7 cellular contexts compared by ENCODE assay signal in the genomic region with DNA sequence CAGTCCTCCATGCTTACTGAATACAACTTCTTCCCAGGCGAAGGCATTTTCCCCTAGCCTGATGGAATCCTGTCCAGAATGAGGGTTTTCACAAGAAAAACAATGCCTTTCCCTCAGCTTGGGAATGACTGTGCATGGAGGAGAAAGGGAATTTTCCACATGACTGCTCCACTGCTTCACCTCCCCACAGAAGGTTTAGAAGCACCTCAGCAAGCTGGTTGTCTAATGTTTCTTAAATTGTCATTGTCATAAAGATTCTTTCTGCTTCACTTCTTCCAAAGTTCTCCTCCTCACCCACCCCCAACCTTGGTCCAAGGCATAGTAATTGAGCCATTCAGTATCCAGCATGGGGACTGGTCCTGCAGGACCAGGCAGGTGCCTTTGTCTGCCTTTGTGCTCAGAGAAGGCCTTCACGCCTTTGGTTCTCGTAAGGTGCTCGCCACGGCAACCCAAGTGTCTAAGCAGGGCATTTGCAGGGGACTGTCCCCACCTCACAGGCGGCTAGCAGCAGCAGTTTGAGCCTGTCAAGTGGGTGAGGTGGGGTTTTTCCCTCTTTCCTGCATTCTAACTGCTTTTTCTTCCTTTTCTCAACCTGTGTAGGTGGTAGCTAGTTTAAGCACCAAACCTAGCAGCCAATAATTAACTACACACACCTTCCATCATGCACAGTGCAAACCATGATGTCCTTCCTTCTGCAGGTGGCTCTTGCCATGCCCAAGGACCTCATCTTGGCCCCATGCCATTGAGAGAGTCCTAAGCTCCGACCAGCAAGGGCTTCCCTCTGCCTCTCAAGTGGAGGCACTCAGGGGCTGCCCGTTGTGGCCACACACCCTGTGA.
DNase-seq lines count a peak whose midpoint lies in the region; ATAC-seq and TF ChIP-seq lines count a peak whose summit lies in the region.

No MANE protein-coding gene starts in this region.

- H3K27ac ChIP-seq in OCI-LY3 (ENCODE audit: low read length): no peak overlapping the region
- no peak overlapping the region for H3K27ac ChIP-seq in colonic mucosa

- peaks cover 4% of the 10 kb centered on the region; the same call in 1 of the 2 replicates for H4K20me1 ChIP-seq in OCI-LY3 (ENCODE audit: insufficient read depth, low read length)

- H3K4me1 ChIP-seq in OCI-LY3 (ENCODE audit: low read length) (peaks cover 35% of the 10 kb centered on the region), colonic mucosa (no peaks in the 10 kb centered on the region)

- peak; percentile 69 for ATAC-seq in GM18868 (IDR thresholded peaks at IDR 0.05; ENCODE audit: unreplicated experiment)
- ATAC-seq in GM21786 (IDR thresholded peaks at IDR 0.05; ENCODE audit: unreplicated experiment): peak; percentile 70

- H3K27me3 ChIP-seq in OCI-LY3 (ENCODE audit: low read depth, low read length) (peaks cover 87% of the 10 kb centered on the region), colonic mucosa (no peaks in the 10 kb centered on the region)

- H3K9me3 ChIP-seq in OCI-LY3 (ENCODE audit: insufficient read depth, low read length): no peaks in the 10 kb centered on the region
- no peaks in the 10 kb centered on the region for H3K9me3 ChIP-seq in colonic mucosa

- H3K36me3 ChIP-seq in OCI-LY3 (replicated peaks; ENCODE audit: low read depth, low read length): no peaks in the 10 kb centered on the region
- H3K36me3 ChIP-seq in colonic mucosa: no peaks in the 10 kb centered on the region

- H3K9ac ChIP-seq in OCI-LY3 (ENCODE audit: low read length): no peak overlapping the region
- no peak overlapping the region for H3K9ac ChIP-seq in colonic mucosa (ENCODE audit: low read depth in 2 of 2, low read length in 2 of 2)

- no peak for TF ChIP-seq CTCF in OCI-LY3 (IDR thresholded peaks at IDR 0.05; ENCODE audit: low read depth, low read length)
- TF ChIP-seq CTCF in colonic mucosa (IDR thresholded peaks at IDR 0.05): no peak

- no peaks in the 10 kb centered on the region for H3K79me2 ChIP-seq in OCI-LY3 (ENCODE audit: low read length)

- intact Hi-C loops in colonic mucosa (cut with DNase I): no loop called here

- H3K4me3 ChIP-seq in OCI-LY3 (ENCODE audit: low read length) (no peak overlapping the region), colonic mucosa (no peak overlapping the region)

- peak; percentile 43 to 64 (median 58) for DNase-seq in stimulated activated CD4-positive, alpha-beta T cell treated with anti-CD3 and anti-CD28 coated beads, Interleukin-12 subunit alpha, Interleukin-12 subunit beta, amount 100 ng/mL, for 48 hours (ENCODE audit: low read depth in 2 of 3, low spot score in 1 of 3)
- DNase-seq in SHP77 treated with DMSO at 0.1 percent for 48 hours (lab: John Stamatoyannopoulos, UW): no peak
- DNase-seq in NCI-H1694 (lab: John Stamatoyannopoulos, UW): no peak
- no peak for DNase-seq in colonic mucosa

- peak overlapping the region; percentile 43 for H3K4me2 ChIP-seq in OCI-LY3 (ENCODE audit: low read length)

- no peak overlapping the region for H2AFZ ChIP-seq in OCI-LY3 (ENCODE audit: low read depth, low read length)

Comparison
In these comparisons a context has a peak if more than half of its experiments do, and no peak if none do; other contexts are left out.
1. DNase-seq: peak in stimulated activated CD4-positive, alpha-beta T cell treated with anti-CD3 and anti-CD28 coated beads, Interleukin-12 subunit alpha, Interleukin-12 subunit beta, amount 100 ng/mL, for 48 hours (3 of 3); none in SHP77 treated with DMSO at 0.1 percent for 48 hours (single experiment), NCI-H1694 (single experiment) and colonic mucosa (single experiment).